ENCODE assay signal across 1 cellular context in the genomic region with DNA sequence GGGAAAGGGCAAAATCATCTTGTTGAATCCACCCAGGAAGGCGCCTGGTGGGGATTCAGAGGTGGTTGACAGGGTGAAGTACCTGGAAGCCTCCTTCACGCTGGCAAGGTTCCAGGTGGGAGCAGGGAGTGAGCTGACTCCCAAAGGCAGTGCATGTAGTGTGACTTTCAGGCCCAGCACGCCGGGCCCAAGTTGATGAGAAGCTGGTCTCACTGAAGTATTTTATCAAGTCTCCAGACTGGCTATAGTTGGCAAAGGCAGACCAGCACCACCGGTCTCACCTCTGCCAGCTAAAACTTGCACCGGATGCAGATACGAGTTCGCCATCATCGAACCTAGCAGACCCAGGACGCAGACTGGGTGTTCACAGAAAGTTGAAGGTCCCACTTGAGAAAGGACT.
A peak's percentile ranks its signal among the peaks of the same experiment; 100 is the strongest.
TF ChIP-seq lines count a peak whose summit lies in the region.

No MANE protein-coding gene starts in this region.

TF ChIP-seq in GM12878, 131 proteins besides CTCF, POLR2A, EP300 and RAD21:
- TF ChIP-seq SRF (IDR thresholded peaks at IDR 0.05; ENCODE audit: low read depth in 2 of 2, low read length in 2 of 2) (no peak), CREB1 (IDR thresholded peaks at IDR 0.05; ENCODE audit: low read depth) (no peak), POLR2AphosphoS5 (IDR thresholded peaks at IDR 0.05; ENCODE audit: low read length) (0 out of 2 replicates have a peak, but pooled peaks have one; percentile 9), POLR2AphosphoS2 (IDR thresholded peaks at IDR 0.05; ENCODE audit: low read depth, low read length) (no peak), EZH2 (IDR thresholded peaks at IDR 0.05; ENCODE audit: borderline replicate concordance, control insufficient read depth, low read depth, low read length) (no peak)
